33 cellular contexts compared by ENCODE assay signal in the genomic region with DNA sequence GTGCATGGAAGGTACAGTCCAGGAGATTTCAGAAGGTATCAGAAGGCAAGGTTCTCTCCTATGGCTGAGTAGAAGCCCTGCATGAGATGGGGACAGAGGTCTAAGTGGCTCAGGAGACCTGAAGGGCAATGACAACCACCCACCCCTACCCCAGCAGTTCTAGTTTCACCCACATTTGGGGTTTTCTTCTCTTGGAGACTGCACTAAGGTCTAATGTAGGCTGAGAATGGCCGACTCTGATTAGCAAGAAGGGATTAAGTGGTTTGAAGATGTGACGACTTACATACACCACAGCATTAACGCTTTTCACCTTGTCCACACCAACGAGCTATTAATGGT.
"Had no signal": no experiment of that assay in that cellular context is flagged by ENCODE, and none has a peak within 500 bp of the region (broad histone marks: within the 10 kb centered on the region; RNA-seq: fewer than 3 reads in every experiment).

No MANE protein-coding gene starts in this region.

- H3K27ac ChIP-seq: PC-9, RWPE1, SJCRH30, SK-N-MC had no signal

- H3K9me3 ChIP-seq: SJCRH30 had no signal

- DNase-seq: Kasumi-1, MG63, NCI-H1048, NCI-H1092 treated with DMSO at 0.1 percent for 48 hours, NCI-H1105 treated with DMSO at 0.1 percent for 48 hours, NCI-H1417, NCI-H1436, NCI-H146, NCI-H1694, NCI-H187, NCI-H1930, NCI-H2029 treated with DMSO at 0.1 percent for 48 hours, NCI-H2081 treated with DMSO at 0.1 percent for 48 hours, NCI-H2107, NCI-H2171, NCI-H226, NCI-H446 treated with DMSO at 0.1 percent for 48 hours, NCI-H510A, NCI-H524, NCI-H526, NCI-H69, NCI-H748 treated with DMSO at 0.1 percent for 48 hours, NCI-H82, PC-9, SHP77, SIG-M5, SJCRH30 had no signal

- H3K4me2 ChIP-seq: PC-9 had no signal

- FAIRE-seq: RCC 7860 had no signal

- H2AFZ ChIP-seq: PC-9 had no signal

- H3K4me3 ChIP-seq: MG63, PC-9, SJCRH30, SK-N-MC had no signal

- H3K36me3 ChIP-seq: MG63, SJCRH30 had no signal

- ATAC-seq: Panc1, Right ventricle myocardium inferior, SK-N-SH treated with all-trans-retinoic acid at 6 μM for 48 hours had no signal

- H3K27me3 ChIP-seq: MG63, SJCRH30 had no signal
